In the genomic region with DNA sequence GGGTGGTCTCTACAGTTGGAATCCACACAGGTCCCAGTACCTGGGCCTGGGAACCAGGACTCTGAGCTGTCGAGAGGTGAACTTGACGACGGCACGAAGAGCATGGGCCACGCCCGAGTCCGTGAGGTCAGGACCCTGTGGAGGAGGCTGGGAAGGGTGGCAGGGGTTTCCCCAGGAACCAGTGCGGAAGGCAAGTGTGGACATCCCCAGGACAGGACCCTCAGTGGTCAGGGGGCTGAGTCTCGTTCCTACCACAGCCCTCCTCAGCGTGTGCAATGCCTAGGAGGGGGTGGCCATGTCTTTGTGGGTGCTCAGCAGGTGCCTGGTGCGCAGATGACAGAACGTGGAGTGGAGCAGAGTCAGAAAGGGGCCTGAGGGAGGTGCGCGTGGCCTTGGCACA, we compare ENCODE assay signal across 19 cellular contexts.
DNase-seq lines count a peak whose midpoint lies in the region; TF ChIP-seq lines count a peak whose summit lies in the region.
"Had no signal": no experiment of that assay in that cellular context is flagged by ENCODE, and none has a peak within 500 bp of the region (broad histone marks: within the 10 kb centered on the region; RNA-seq: fewer than 3 reads in every experiment).

No MANE protein-coding gene starts in this region.

- H3K27me3 ChIP-seq in DOHH2 (ENCODE audit: control insufficient read depth, low read length) (no peaks in the 10 kb centered on the region), neuronal stem cell (ENCODE audit: control insufficient read depth in 3 of 3, insufficient read depth in 3 of 3, low read depth in 1 of 3, low read length in 3 of 3) (no peaks in the 10 kb centered on the region)

- no peak for DNase-seq in activated naive CD4-positive, alpha-beta T cell treated with anti-CD3 and anti-CD28 coated beads for 36 hours
- no peak for DNase-seq in activated naive CD4-positive, alpha-beta T cell treated with anti-CD3 and anti-CD28 coated beads, Interleukin-2, amount 50 U/mL, for 16 hours
- no peak for DNase-seq in neuronal stem cell (ENCODE audit: low spot score)
- no peak for DNase-seq in globus pallidus (ENCODE audit: low spot score)
- DNase-seq in erythroblast (lab: John Stamatoyannopoulos, UW) = no peak
- no peak for DNase-seq in mesothelial cell of epicardium (ENCODE audit: low spot score in 2 of 2, unreplicated experiment in 2 of 2)
- DNase-seq: 8988T; ACHN; AML-193; CD4-positive, alpha-beta T cell; CD8-positive, alpha-beta memory T cell; DMS 273 treated with DMSO at 0.1 percent for 48 hours; DMS79 treated with DMSO at 0.1 percent for 48 hours; GOT3; HFFc6 had no signal

- H3K14ac ChIP-seq in neuronal stem cell (ENCODE audit: low read length) = no peak overlapping the region

- peak overlapping the region; percentile 80; the same call in 1 of the 2 replicates for H3K27ac ChIP-seq in DOHH2 (ENCODE audit: low read depth, low read length)
- H3K27ac ChIP-seq in neuronal stem cell (replicated peaks; ENCODE audit: low read length) = no peak overlapping the region
- H3K27ac ChIP-seq: A549 had no signal

- H3K9me3 ChIP-seq in DOHH2 (ENCODE audit: control insufficient read depth, insufficient read depth, low read length) = peaks cover 2% of the 10 kb centered on the region; the same call in 1 of the 2 replicates
- H3K9me3 ChIP-seq in neuronal stem cell (replicated peaks in 1 of 2; ENCODE audit: control insufficient read depth in 2 of 2, insufficient read depth in 1 of 2, low read depth in 1 of 2, low read length in 2 of 2) = no peaks in the 10 kb centered on the region
- H3K9me3 ChIP-seq: A549, HAP-1 had no signal

- no peak overlapping the region for H4K91ac ChIP-seq in neuronal stem cell (ENCODE audit: low read depth, low read length, poor library complexity)

- H3K18ac ChIP-seq in neuronal stem cell (ENCODE audit: low read length) = peak overlapping the region; percentile 79

- no peak overlapping the region for H3K9ac ChIP-seq in neuronal stem cell (ENCODE audit: low read depth, low read length, poor library complexity)

- H2AK5ac ChIP-seq in neuronal stem cell (ENCODE audit: low read depth, low read length) = peak overlapping the region; percentile 60

- CTCF ChIA-PET in activated naive CD4-positive, alpha-beta T cell treated with anti-CD3 and anti-CD28 coated beads for 36 hours (lab: Charles Lee) = no interaction called here

- H3K4me1 Mint-ChIP-seq in activated naive CD4-positive, alpha-beta T cell treated with anti-CD3 and anti-CD28 coated beads for 36 hours (ENCODE audit: low read depth) = peaks cover 5% of the 10 kb centered on the region
- H3K4me1 Mint-ChIP-seq in mesothelial cell of epicardium = peaks cover 13% of the 10 kb centered on the region

- no peak for TF ChIP-seq CTCF in DOHH2 (IDR thresholded peaks at IDR 0.05; ENCODE audit: low read depth, low read length, poor library complexity, severe bottlenecking)
- TF ChIP-seq CTCF in mesothelial cell of epicardium (IDR thresholded peaks at IDR 0.05; ENCODE audit: unreplicated experiment) = no peak

- intact Hi-C loops in activated naive CD4-positive, alpha-beta T cell treated with anti-CD3 and anti-CD28 coated beads for 36 hours (cut with micrococcal nuclease) = loop anchor here (5.0 kb wide), 1 partner anchor 1038 kb away; no protein-coding TSS in a partner anchor

- no peak overlapping the region for H3K4ac ChIP-seq in neuronal stem cell (ENCODE audit: low read length)

- H3F3A ChIP-seq in DOHH2 (ENCODE audit: control insufficient read depth, insufficient read depth) = peaks cover 8% of the 10 kb centered on the region

- no peak overlapping the region for H2BK15ac ChIP-seq in neuronal stem cell (ENCODE audit: low read length)

- H2BK120ac ChIP-seq in neuronal stem cell (ENCODE audit: low read depth, low read length) = no peak overlapping the region

- peaks cover 30% of the 10 kb centered on the region for H3K4me1 ChIP-seq in DOHH2 (ENCODE audit: control insufficient read depth, low read length)
- peaks cover 0 to 10% of the 10 kb centered on the region in 2 donors for H3K4me1 ChIP-seq in neuronal stem cell (ENCODE audit: control insufficient read depth in 2 of 2, insufficient read depth in 1 of 2, low read depth in 1 of 2, low read length in 2 of 2)
- H3K4me1 ChIP-seq: A549, HAP-1 had no signal

- no peaks in the 10 kb centered on the region for H3K36me3 Mint-ChIP-seq in activated naive CD4-positive, alpha-beta T cell treated with anti-CD3 and anti-CD28 coated beads for 36 hours (ENCODE audit: low read depth)
- H3K36me3 Mint-ChIP-seq in mesothelial cell of epicardium = no peaks in the 10 kb centered on the region
- H3K36me3 Mint-ChIP-seq: CD14-positive monocyte; CD8-positive, alpha-beta memory T cell had no signal

- no CpG with 5 or more reads among the region's 14 CpGs for WGBS in neuronal stem cell (ENCODE audit: extremely low coverage in 2 of 2, insufficient read length in 2 of 2, insufficient replicate concordance in 1 of 2), 2 donors

- no peaks in the 10 kb centered on the region for H3K79me2 ChIP-seq in DOHH2 (ENCODE audit: control insufficient read depth, low read length)

- peak overlapping the region; percentile 27 for H3K23ac ChIP-seq in neuronal stem cell (ENCODE audit: low read depth, low read length, poor library complexity)

- no peaks in the 10 kb centered on the region for H3K27me3 Mint-ChIP-seq in activated naive CD4-positive, alpha-beta T cell treated with anti-CD3 and anti-CD28 coated beads for 36 hours (ENCODE audit: low read depth)
- H3K27me3 Mint-ChIP-seq in mesothelial cell of epicardium (ENCODE audit: low read depth) = peaks cover 24% of the 10 kb centered on the region
- H3K27me3 Mint-ChIP-seq: CD4-positive, alpha-beta T cell had no signal

- H2AFZ ChIP-seq in neuronal stem cell (ENCODE audit: low read length) = no peak overlapping the region

- H3K4me2 ChIP-seq in DOHH2 (ENCODE audit: low read length) = no peak overlapping the region
- H3K4me2 ChIP-seq in neuronal stem cell (ENCODE audit: insufficient read depth, low read length, poor library complexity, severe bottlenecking) = no peak overlapping the region
- H3K4me2 ChIP-seq: A549 had no signal

- H4K20me1 ChIP-seq in DOHH2 (ENCODE audit: control insufficient read depth, insufficient read depth, low read depth, low read length) = no peaks in the 10 kb centered on the region

- peak overlapping the region; percentile 70 for H4K8ac ChIP-seq in neuronal stem cell (ENCODE audit: low read depth, low read length)

- no peaks in the 10 kb centered on the region for H3K9me2 ChIP-seq in DOHH2 (replicated peaks; ENCODE audit: control insufficient read depth, low read length)

- H2BK5ac ChIP-seq in neuronal stem cell (ENCODE audit: low read length) = no peak overlapping the region

- peak overlapping the region; percentile 49 for H2BK12ac ChIP-seq in neuronal stem cell (ENCODE audit: low read length)

- no peak for TF ChIP-seq POLR2A in erythroblast (IDR thresholded peaks at IDR 0.05; ENCODE audit: low read length)

- H3K4me3 ChIP-seq in DOHH2 (ENCODE audit: low read length) (peak overlapping the region; percentile 48; the same call in 1 of the 2 replicates), neuronal stem cell (ENCODE audit: low read length in 2 of 2) (no peak overlapping the region)
- H3K4me3 ChIP-seq: A549, HAP-1 had no signal

- H3K79me1 ChIP-seq in neuronal stem cell (ENCODE audit: low read depth, low read length) = no peaks in the 10 kb centered on the region

- peak overlapping the region; percentile 28 for H3K27ac Mint-ChIP-seq in activated naive CD4-positive, alpha-beta T cell treated with anti-CD3 and anti-CD28 coated beads for 36 hours
- H3K27ac Mint-ChIP-seq in mesothelial cell of epicardium = no peak overlapping the region
- H3K27ac Mint-ChIP-seq: HFFc6 had no signal

- H3K36me3 ChIP-seq in DOHH2 (ENCODE audit: control insufficient read depth, low read length) (no peaks in the 10 kb centered on the region), neuronal stem cell (replicated peaks in 1 of 2; ENCODE audit: control insufficient read depth in 2 of 2, insufficient read depth in 2 of 2, low read length in 2 of 2) (no peaks in the 10 kb centered on the region)
- H3K36me3 ChIP-seq: HAP-1 had no signal

- no peaks in the 10 kb centered on the region for H3K9me3 Mint-ChIP-seq in activated naive CD4-positive, alpha-beta T cell treated with anti-CD3 and anti-CD28 coated beads for 36 hours
- peaks cover 11% of the 10 kb centered on the region for H3K9me3 Mint-ChIP-seq in mesothelial cell of epicardium
- H3K9me3 Mint-ChIP-seq: CD4-positive, alpha-beta T cell had no signal

- H3K4me3 Mint-ChIP-seq in activated naive CD4-positive, alpha-beta T cell treated with anti-CD3 and anti-CD28 coated beads for 36 hours = no peak overlapping the region
- no peak overlapping the region for H3K4me3 Mint-ChIP-seq in mesothelial cell of epicardium
- H3K4me3 Mint-ChIP-seq: CD14-positive monocyte; CD4-positive, alpha-beta T cell; CD8-positive, alpha-beta memory T cell; HFFc6 had no signal
